ENCODE assay signal across 9 cellular contexts in genomic region chr2:101827246-101827645, GRCh38.
DNase-seq lines count a peak whose midpoint lies in the region; ATAC-seq and TF ChIP-seq lines count a peak whose summit lies in the region.
"Had no signal": no experiment of that assay in that cellular context is flagged by ENCODE, and none has a peak within 500 bp of the region (broad histone marks: within the 10 kb centered on the region; RNA-seq: fewer than 3 reads in every experiment).

No MANE protein-coding gene starts in this region.

- no peaks in the 10 kb centered on the region for H3K4me1 ChIP-seq in HEK293 (ENCODE audit: control insufficient read depth, insufficient read depth, low read length)

- peaks cover 3 to 64% of the 10 kb centered on the region in 2 experiments; a peak in 1 of 3 replicates for H3K36me3 ChIP-seq in HEK293 (ENCODE audit: control insufficient read depth in 2 of 2, insufficient read depth in 1 of 2, low read length in 2 of 2)
- peaks cover 3% of the 10 kb centered on the region for H3K36me3 ChIP-seq in kidney epithelial cell (ENCODE audit: control insufficient read depth, insufficient read depth, low read length)

- no peak for TF ChIP-seq POLR2A in GM18505 (IDR thresholded peaks at IDR 0.05; ENCODE audit: borderline replicate concordance, extremely low read depth, insufficient read depth, insufficient read length)

- POLR2A ChIA-PET in HEK293 (lab: Yijun Ruan, JAX) = no interaction called here

- CTCF ChIA-PET in HEK293 (lab: Yijun Ruan, JAX) = interaction anchor here (0.9 to 5.5 kb wide), 2 partner anchors 56 to 133 kb away, joined by 3 to 21 read pairs; no protein-coding TSS in a partner anchor

- no peak overlapping the region for H3K4me3 ChIP-seq in HEK293 (ENCODE audit: low read depth, low read length)
- H3K4me3 ChIP-seq in astrocyte of the cerebellum (ENCODE audit: low read depth, low read length) = no peak overlapping the region
- no peak overlapping the region for H3K4me3 ChIP-seq in kidney epithelial cell (ENCODE audit: low read depth, low read length)

- in situ Hi-C loops in astrocyte of the cerebellum (cut with HindIII; ENCODE audit: low sequenced_read_pairs) = no loop called here

- ATAC-seq in GM19324 (IDR thresholded peaks at IDR 0.05; ENCODE audit: low FRiP score, unreplicated experiment) = no peak
- no peak for ATAC-seq in GM18505 (IDR thresholded peaks at IDR 0.05; ENCODE audit: unreplicated experiment)
- no peak for ATAC-seq in HG03135 (IDR thresholded peaks at IDR 0.05; ENCODE audit: unreplicated experiment)

- no peak for TF ChIP-seq CTCF in HEK293 (tag by site-specific recombination; IDR thresholded peaks at IDR 0.05)
- TF ChIP-seq CTCF in astrocyte of the cerebellum (IDR thresholded peaks at IDR 0.05; ENCODE audit: low read depth, low read length, missing control alignments) = no peak
- no peak for TF ChIP-seq CTCF in kidney epithelial cell (IDR thresholded peaks at IDR 0.05; ENCODE audit: insufficient read depth, low read length, poor library complexity, severe bottlenecking)

- no peaks in the 10 kb centered on the region for H3K9me3 ChIP-seq in HEK293 (ENCODE audit: control insufficient read depth, insufficient read depth, low read depth, low read length)

- no peak overlapping the region for H3K27ac ChIP-seq in HEK293 (ENCODE audit: extremely low read depth, low read depth, low read length)

- H3K27me3 ChIP-seq in kidney epithelial cell (ENCODE audit: control insufficient read depth, insufficient read depth, low read length) = no peaks in the 10 kb centered on the region

- DNase-seq in AG08395 (ENCODE audit: low spot score) (peak; percentile 86), astrocyte of the cerebellum (ENCODE audit: low read depth) (peak; percentile 76), kidney epithelial cell (ENCODE audit: low read depth) (peak; percentile 87), NCI-H510A (lab: John Stamatoyannopoulos, UW) (no peak)
- DNase-seq: H9 had no signal

TF ChIP-seq in HEK293, 187 proteins besides CTCF, POLR2A, EP300 and RAD21:
- TF ChIP-seq ZNF830 (tag by site-specific recombination; IDR thresholded peaks at IDR 0.05; ENCODE audit: low read depth) = no peak
- TF ChIP-seq GLIS1 (tag by site-specific recombination; IDR thresholded peaks at IDR 0.05) = 0 out of 2 replicates have a peak, but pooled peaks have one; percentile 19
- TF ChIP-seq SP7 (tag by site-specific recombination; IDR thresholded peaks at IDR 0.05) = 0 out of 2 replicates have a peak, but pooled peaks have one; percentile 12
